11 cellular contexts compared by ENCODE assay signal in the genomic region with DNA sequence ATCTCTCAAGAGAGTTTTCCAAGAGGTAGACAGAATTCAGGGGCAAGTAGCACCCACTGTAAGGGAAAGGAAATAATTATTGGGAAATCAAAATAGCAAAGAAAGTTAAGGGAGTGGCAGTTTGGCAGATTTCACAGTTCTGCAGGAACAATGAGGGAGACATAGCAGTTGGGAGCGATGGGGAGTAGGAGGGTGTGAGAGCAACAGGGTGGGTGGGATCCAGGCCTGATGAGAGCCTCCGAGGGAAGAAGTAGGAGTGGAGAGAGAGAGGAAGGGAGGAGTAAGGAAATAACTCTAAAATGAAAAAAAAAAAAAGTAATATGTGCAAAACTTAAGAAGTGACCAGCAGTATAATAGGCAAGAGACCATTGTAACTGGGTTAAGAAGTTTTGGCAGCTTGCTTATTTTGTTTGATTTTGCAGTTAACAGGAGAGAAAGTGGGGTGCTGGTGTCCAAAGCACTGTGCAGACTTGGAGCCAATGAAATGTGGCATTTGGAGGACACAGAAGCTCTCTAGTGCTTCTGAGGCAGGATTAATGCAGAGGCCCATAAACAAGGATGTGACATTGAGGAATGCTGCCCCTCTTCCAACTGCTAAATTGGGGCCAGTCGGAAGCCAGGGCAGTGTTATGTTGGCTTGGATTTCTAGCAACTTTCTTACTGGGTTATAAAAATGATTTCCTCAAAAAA. TPM values are rescaled to one million over a fixed set of nuclear protein-coding genes. Genes with fewer than 3 reads are reported as not detected.
DNase-seq lines count a peak whose midpoint lies in the region; ATAC-seq and TF ChIP-seq lines count a peak whose summit lies in the region.
"Had no signal": no experiment of that assay in that cellular context is flagged by ENCODE, and none has a peak within 500 bp of the region (broad histone marks: within the 10 kb centered on the region; RNA-seq: fewer than 3 reads in every experiment).

No MANE protein-coding gene starts in this region.

- CTCF ChIA-PET in activated CD4-positive, alpha-beta memory T cell treated with anti-CD3 and anti-CD28 coated beads for 36 hours (lab: Charles Lee) = interaction anchor here (1.0 to 4.1 kb wide), 6 partner anchors 9 to 98 kb away, joined by 3 to 19 read pairs (median 6); partner anchors contain the start of gene TNFAIP8

- H3K4me1 ChIP-seq in thoracic aorta (ENCODE audit: control insufficient read depth in 1 of 2, low read depth in 2 of 2) = peaks cover 43 to 53% of the 10 kb centered on the region in 2 donors

- no peaks in the 10 kb centered on the region for H3K36me3 ChIP-seq in thoracic aorta
- H3K36me3 ChIP-seq: SJSA1 had no signal

- intact Hi-C loops in activated CD4-positive, alpha-beta memory T cell treated with anti-CD3 and anti-CD28 coated beads for 36 hours (cut with micrococcal nuclease) = no loop called here
- intact Hi-C loops in left ventricle myocardium superior (cut with micrococcal nuclease) = no loop called here

- no peak for DNase-seq in activated T-cell treated with anti-CD3 and anti-CD28 coated beads, Interleukin-2, amount 50 U/mL, for 24 hours
- no peak for DNase-seq in activated T-cell treated with anti-CD3 and anti-CD28 coated beads, Interleukin-2, amount 50 U/mL, for 48 hours
- DNase-seq in activated CD4-positive, alpha-beta memory T cell treated with anti-CD3 and anti-CD28 coated beads for 36 hours = no peak
- DNase-seq in left ventricle myocardium superior = no peak
- no peak for DNase-seq in thoracic aorta (ENCODE audit: low spot score)
- DNase-seq in inferior parietal cortex (ENCODE audit: extremely low spot score) = no peak
- DNase-seq: foreskin fibroblast, left colon had no signal

- H3K9me3 ChIP-seq in thoracic aorta = no peaks in the 10 kb centered on the region
- H3K9me3 ChIP-seq: SJSA1 had no signal

- peaks cover 93% of the 10 kb centered on the region for H3K4me1 Mint-ChIP-seq in activated T-cell treated with anti-CD3 and anti-CD28 coated beads, Interleukin-2, amount 50 U/mL, for 24 hours (ENCODE audit: low read depth)
- H3K4me1 Mint-ChIP-seq in activated CD4-positive, alpha-beta memory T cell treated with anti-CD3 and anti-CD28 coated beads for 36 hours (ENCODE audit: low read depth) = peaks cover 92% of the 10 kb centered on the region

- no peaks in the 10 kb centered on the region for H3K9me3 Mint-ChIP-seq in activated T-cell treated with anti-CD3 and anti-CD28 coated beads, Interleukin-2, amount 50 U/mL, for 24 hours
- H3K9me3 Mint-ChIP-seq in activated CD4-positive, alpha-beta memory T cell treated with anti-CD3 and anti-CD28 coated beads for 36 hours = no peaks in the 10 kb centered on the region

- peak overlapping the region; percentile 6 to 72 for H3K27ac ChIP-seq in thoracic aorta
- H3K27ac ChIP-seq: SJSA1 had no signal

- H3K36me3 Mint-ChIP-seq in activated T-cell treated with anti-CD3 and anti-CD28 coated beads, Interleukin-2, amount 50 U/mL, for 24 hours (ENCODE audit: low read depth) = peaks cover 98% of the 10 kb centered on the region
- peaks cover 62% of the 10 kb centered on the region for H3K36me3 Mint-ChIP-seq in activated CD4-positive, alpha-beta memory T cell treated with anti-CD3 and anti-CD28 coated beads for 36 hours

- H3K4me3 ChIP-seq in thoracic aorta = no peak overlapping the region
- H3K4me3 ChIP-seq: SJSA1 had no signal

- ATAC-seq in left ventricle myocardium superior (peak; percentile 44), thoracic aorta (ENCODE audit: insufficient number of reproducible peaks, low FRiP score, low read depth) (no peak), HG02678 (IDR thresholded peaks at IDR 0.05; ENCODE audit: unreplicated experiment) (no peak), GM21447 (IDR thresholded peaks at IDR 0.05; ENCODE audit: unreplicated experiment) (no peak)
- ATAC-seq: left colon had no signal

- POLR2A ChIA-PET in activated CD4-positive, alpha-beta memory T cell treated with anti-CD3 and anti-CD28 coated beads for 36 hours (lab: Charles Lee) = interaction anchor here (0.9 to 22.4 kb wide), 7 partner anchors 9 to 98 kb away, joined by 3 to 504 read pairs (median 6); partner anchors contain the start of gene TNFAIP8

- peak overlapping the region; percentile 63 for H3K4me3 Mint-ChIP-seq in activated T-cell treated with anti-CD3 and anti-CD28 coated beads, Interleukin-2, amount 50 U/mL, for 24 hours
- H3K4me3 Mint-ChIP-seq in activated CD4-positive, alpha-beta memory T cell treated with anti-CD3 and anti-CD28 coated beads for 36 hours = peak overlapping the region; percentile 55

- no peak for TF ChIP-seq CTCF in thoracic aorta (IDR thresholded peaks at IDR 0.05)

- no peaks in the 10 kb centered on the region for H3K27me3 Mint-ChIP-seq in activated T-cell treated with anti-CD3 and anti-CD28 coated beads, Interleukin-2, amount 50 U/mL, for 24 hours
- no peaks in the 10 kb centered on the region for H3K27me3 Mint-ChIP-seq in activated CD4-positive, alpha-beta memory T cell treated with anti-CD3 and anti-CD28 coated beads for 36 hours

- H3K27me3 ChIP-seq in thoracic aorta (replicated peaks; ENCODE audit: insufficient read depth) = no peaks in the 10 kb centered on the region
- H3K27me3 ChIP-seq: SJSA1 had no signal

- peak overlapping the region; percentile 96 for H3K27ac Mint-ChIP-seq in activated T-cell treated with anti-CD3 and anti-CD28 coated beads, Interleukin-2, amount 50 U/mL, for 24 hours
- H3K27ac Mint-ChIP-seq in activated CD4-positive, alpha-beta memory T cell treated with anti-CD3 and anti-CD28 coated beads for 36 hours = peak overlapping the region; percentile 90

RNA-seq across cellular contexts. Expression of gene TNFAIP8, which starts 10.2 kb away (rescaled TPM):
- total RNA-seq in activated CD4-positive, alpha-beta memory T cell treated with anti-CD3 and anti-CD28 coated beads for 36 hours = 100 to 1,000 TPM; 153 to 159 TPM
- total RNA-seq in left ventricle myocardium superior = 16.3 TPM
- total RNA-seq in thoracic aorta = 10 to 100 TPM; 16.8 to 34.1 TPM
